In genomic region chr4:121185960-121186359, GRCh38 we compare ENCODE assay signal across 16 cellular contexts. TPM values are rescaled to one million over a fixed set of nuclear protein-coding genes. Genes with fewer than 3 reads are reported as not detected.
A peak's percentile ranks its signal among the peaks of the same experiment; 100 is the strongest.
DNase-seq lines count a peak whose midpoint lies in the region; ATAC-seq and TF ChIP-seq lines count a peak whose summit lies in the region.
"Had no signal": no experiment of that assay in that cellular context is flagged by ENCODE, and none has a peak within 500 bp of the region (broad histone marks: within the 10 kb centered on the region; RNA-seq: fewer than 3 reads in every experiment).

No MANE protein-coding gene starts in this region.

- peak; percentile 22 for DNase-seq in GM10248 (ENCODE audit: extremely low spot score)
- no peak for DNase-seq in T-helper 17 cell
- DNase-seq in nucleus accumbens (lab: John Stamatoyannopoulos, UW) = no peak
- DNase-seq in stimulated activated CD4-positive, alpha-beta T cell treated with anti-CD3 and anti-CD28 coated beads, Interleukin-2, amount 100 ng/mL, for 24 hours = no peak
- no peak for DNase-seq in activated naive CD4-positive, alpha-beta T cell treated with anti-CD3 and anti-CD28 coated beads, Interleukin-2, amount 50 U/mL, for 72 hours (ENCODE audit: low spot score in 2 of 2)
- DNase-seq in suprapubic skin (ENCODE audit: low spot score in 2 of 2) = no peak
- DNase-seq: activated CD4-positive, alpha-beta memory T cell treated with anti-CD3 and anti-CD28 coated beads for 36 hours; adrenal gland; colonic mucosa; Kasumi-1; NCI-H2171; PC-9; right lobe of liver; tibial artery had no signal

- peaks cover 0 to 3% of the 10 kb centered on the region in 2 donors for H3K9me3 Mint-ChIP-seq in activated naive CD4-positive, alpha-beta T cell treated with anti-CD3 and anti-CD28 coated beads, Interleukin-2, amount 50 U/mL, for 72 hours
- H3K9me3 Mint-ChIP-seq: activated CD4-positive, alpha-beta memory T cell treated with anti-CD3 and anti-CD28 coated beads for 36 hours had no signal

- POLR2A ChIA-PET in GM10248 (lab: Yijun Ruan, JAX) = no interaction called here

- H3K4me3 ChIP-seq in suprapubic skin = no peak overlapping the region
- H3K4me3 ChIP-seq: adrenal gland, colonic mucosa, PC-9, right lobe of liver, tibial artery had no signal

- H3K27ac Mint-ChIP-seq in T-helper 17 cell = peak overlapping the region; percentile 46
- no peak overlapping the region for H3K27ac Mint-ChIP-seq in activated naive CD4-positive, alpha-beta T cell treated with anti-CD3 and anti-CD28 coated beads, Interleukin-2, amount 50 U/mL, for 72 hours
- H3K27ac Mint-ChIP-seq: activated CD4-positive, alpha-beta memory T cell treated with anti-CD3 and anti-CD28 coated beads for 36 hours had no signal

- peak; percentile 50 for ATAC-seq in GM19452 (IDR thresholded peaks at IDR 0.05; ENCODE audit: unreplicated experiment)
- ATAC-seq in HG02885 (IDR thresholded peaks at IDR 0.05; ENCODE audit: poor library complexity, unreplicated experiment) = peak; percentile 40
- no peak for ATAC-seq in T-helper 17 cell
- no peak for ATAC-seq in activated naive CD4-positive, alpha-beta T cell treated with anti-CD3 and anti-CD28 coated beads, Interleukin-2, amount 50 U/mL, for 72 hours
- ATAC-seq: right lobe of liver had no signal

- H3K4me3 Mint-ChIP-seq in T-helper 17 cell = no peak overlapping the region
- H3K4me3 Mint-ChIP-seq: activated CD4-positive, alpha-beta memory T cell treated with anti-CD3 and anti-CD28 coated beads for 36 hours had no signal

- no peaks in the 10 kb centered on the region for H3K4me1 ChIP-seq in suprapubic skin
- H3K4me1 ChIP-seq: adrenal gland, colonic mucosa, right lobe of liver, tibial artery had no signal

- CTCF ChIA-PET in GM10248 (lab: Yijun Ruan, JAX) = interaction anchor here (1.2 to 8.2 kb wide), 3 partner anchors 13 to 122 kb away, joined by 4 to 144 read pairs (median 61); no protein-coding TSS in a partner anchor

- TF ChIP-seq POLR2A in suprapubic skin (IDR thresholded peaks at IDR 0.05) = no peak

- H3K27me3 ChIP-seq in suprapubic skin = no peaks in the 10 kb centered on the region
- H3K27me3 ChIP-seq: adrenal gland, colonic mucosa, right lobe of liver, tibial artery had no signal

- peaks cover 45% of the 10 kb centered on the region for H3K4me1 Mint-ChIP-seq in T-helper 17 cell

- no peak for TF ChIP-seq EP300 in suprapubic skin (IDR thresholded peaks at IDR 0.05)

- H3K27ac ChIP-seq in suprapubic skin = no peak overlapping the region
- H3K27ac ChIP-seq: adrenal gland, colonic mucosa, PC-9, right lobe of liver, tibial artery had no signal

- H3K27me3 Mint-ChIP-seq in T-helper 17 cell = no peaks in the 10 kb centered on the region
- H3K27me3 Mint-ChIP-seq: activated CD4-positive, alpha-beta memory T cell treated with anti-CD3 and anti-CD28 coated beads for 36 hours had no signal

- peaks cover 6% of the 10 kb centered on the region for H3K36me3 Mint-ChIP-seq in T-helper 17 cell (ENCODE audit: low read depth)
- H3K36me3 Mint-ChIP-seq in activated naive CD4-positive, alpha-beta T cell treated with anti-CD3 and anti-CD28 coated beads, Interleukin-2, amount 50 U/mL, for 72 hours = peaks cover 6 to 14% of the 10 kb centered on the region in 2 donors

- no peaks in the 10 kb centered on the region for H3K36me3 ChIP-seq in suprapubic skin
- H3K36me3 ChIP-seq: adrenal gland, colonic mucosa, right lobe of liver, tibial artery had no signal

- 83% methylated on average over 10 of the region's 10 CpGs for WGBS in suprapubic skin

- no peak for TF ChIP-seq CTCF in GM10248 (IDR thresholded peaks at IDR 0.05; ENCODE audit: control extremely low read depth, extremely low read depth, low read depth, missing control alignments)
- TF ChIP-seq CTCF in suprapubic skin (IDR thresholded peaks at IDR 0.05) = no peak

- H3K9me3 ChIP-seq in T-helper 17 cell (ENCODE audit: control insufficient read depth, low read length, poor library complexity, severe bottlenecking) (no peaks in the 10 kb centered on the region), suprapubic skin (no peaks in the 10 kb centered on the region)
- H3K9me3 ChIP-seq: adrenal gland, colonic mucosa, right lobe of liver, tibial artery had no signal

RNA-seq across cellular contexts. Expression of gene TNIP3, which starts 21.8 kb away (rescaled TPM):
- under 1 TPM; 0.12 to 0.47 TPM for total RNA-seq in T-helper 17 cell
- 1 to 10 TPM; 3.2 to 5.4 TPM for total RNA-seq in activated naive CD4-positive, alpha-beta T cell treated with anti-CD3 and anti-CD28 coated beads, Interleukin-2, amount 50 U/mL, for 72 hours
- total RNA-seq in suprapubic skin = not detected

Comparison
In these comparisons a context has a peak if more than half of its experiments do, and no peak if none do; other contexts are left out.
1. ATAC-seq: peak in GM19452 (single experiment) and HG02885 (single experiment); none in T-helper 17 cell (single experiment) and activated naive CD4-positive, alpha-beta T cell treated with anti-CD3 and anti-CD28 coated beads, Interleukin-2, amount 50 U/mL, for 72 hours (0 of 2).